In the genomic region with DNA sequence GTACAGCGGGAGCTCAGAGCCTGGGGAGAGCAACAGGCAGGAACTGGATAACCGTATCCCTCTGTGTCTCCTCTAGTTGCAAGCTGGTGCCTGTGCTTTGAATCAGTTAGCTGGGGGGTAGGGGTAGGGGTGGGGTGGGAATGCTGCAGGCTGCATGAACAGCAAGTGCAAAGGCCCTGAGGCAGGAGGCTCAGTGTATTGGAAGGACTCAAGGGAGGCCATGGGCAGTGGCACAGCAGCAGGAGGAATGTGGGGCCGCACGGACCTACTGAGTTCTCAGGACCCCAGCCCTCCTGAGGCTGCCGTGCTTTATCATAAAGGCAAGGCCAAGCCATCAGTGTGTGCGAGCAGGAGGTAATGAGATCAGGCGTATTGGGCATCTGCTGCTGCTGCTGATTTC, we compare ENCODE assay signal across 30 cellular contexts. TPM values are rescaled to one million over a fixed set of nuclear protein-coding genes. Genes with fewer than 3 reads are reported as not detected.
"Had no signal": no experiment of that assay in that cellular context is flagged by ENCODE, and none has a peak within 500 bp of the region (broad histone marks: within the 10 kb centered on the region; RNA-seq: fewer than 3 reads in every experiment).

No MANE protein-coding gene starts in this region.

- H3K9me3 Mint-ChIP-seq: dendritic cell treated with granulocyte-macrophage colony-stimulating factor and Interleukin-4, amounts not matched to agents 40 ng/mL and 50 ng/mL, for 4 days; nephron; neural progenitor cell; stimulated activated naive CD8-positive, alpha-beta T cell treated with anti-CD3 and anti-CD28 coated beads, Interleukin-15, amount 100 ng/mL, for 72 hours had no signal

- H3K27ac ChIP-seq: gastrocnemius medialis, neural progenitor cell, prostate gland, right atrium auricular region, thyroid gland, vagina had no signal

- H3K4me3 Mint-ChIP-seq: dendritic cell treated with granulocyte-macrophage colony-stimulating factor and Interleukin-4, amounts not matched to agents 40 ng/mL and 50 ng/mL, for 4 days; endodermal cell; naive thymus-derived CD4-positive, alpha-beta T cell; neural progenitor cell; stimulated activated naive CD8-positive, alpha-beta T cell treated with anti-CD3 and anti-CD28 coated beads, Interleukin-15, amount 100 ng/mL, for 72 hours had no signal

- H3K4me3 ChIP-seq: gastrocnemius medialis, neural progenitor cell, prostate gland, right atrium auricular region, smooth muscle cell, thyroid gland, vagina had no signal

- DNase-seq: effector CD8-positive, alpha-beta T cell; endodermal cell; foreskin fibroblast; gastrocnemius medialis; head of caudate nucleus; kidney; mesendoderm; midbrain; naive thymus-derived CD4-positive, alpha-beta T cell; nucleus accumbens; stimulated activated CD4-positive, alpha-beta T cell treated with anti-CD3 and anti-CD28 coated beads, Interleukin-12 subunit alpha, Interleukin-12 subunit beta, amount 100 ng/mL, for 4 hours; stimulated activated CD4-positive, alpha-beta T cell treated with anti-CD3 and anti-CD28 coated beads, Interleukin-1b, Interleukin-23, amount 100 ng/mL, for 48 hours; stimulated activated CD4-positive, alpha-beta T cell treated with anti-CD3 and anti-CD28 coated beads, Interleukin-4, amount 100 ng/mL, for 1 hour; stimulated activated CD8-positive, alpha-beta memory T cell treated with anti-CD3 and anti-CD28 coated beads, Interleukin-4, amount 100 ng/mL, for 48 hours; stimulated activated naive CD4-positive, alpha-beta T cell; stimulated activated naive CD8-positive, alpha-beta T cell treated with anti-CD3 and anti-CD28 coated beads, Interleukin-15, amount 100 ng/mL, for 72 hours; thyroid gland; trophoblast cell had no signal

- H3K9ac ChIP-seq: neural progenitor cell had no signal

- H3K36me3 ChIP-seq: gastrocnemius medialis, neural progenitor cell, prostate gland, right atrium auricular region had no signal

- H3K36me3 Mint-ChIP-seq: neural progenitor cell had no signal

- H2AFZ ChIP-seq: neural progenitor cell had no signal

- H3K27me3 ChIP-seq: gastrocnemius medialis, neural progenitor cell, right atrium auricular region, thyroid gland, vagina had no signal

- H3K4me2 ChIP-seq: neural progenitor cell, smooth muscle cell had no signal

- H3K27ac Mint-ChIP-seq: dendritic cell treated with granulocyte-macrophage colony-stimulating factor and Interleukin-4, amounts not matched to agents 40 ng/mL and 50 ng/mL, for 4 days; endodermal cell; naive thymus-derived CD4-positive, alpha-beta T cell; nephron; neural progenitor cell had no signal

- H3K9me3 ChIP-seq: gastrocnemius medialis, prostate gland, right atrium auricular region, thyroid gland, vagina had no signal

- H3K27me3 Mint-ChIP-seq: dendritic cell treated with granulocyte-macrophage colony-stimulating factor and Interleukin-4, amounts not matched to agents 40 ng/mL and 50 ng/mL, for 4 days; naive thymus-derived CD4-positive, alpha-beta T cell; stimulated activated naive CD8-positive, alpha-beta T cell treated with anti-CD3 and anti-CD28 coated beads, Interleukin-15, amount 100 ng/mL, for 72 hours had no signal

RNA-seq across cellular contexts. Expression of gene DRC7, which starts 44.2 kb away (rescaled TPM):
- total RNA-seq: esophagus mucosa; gastrocnemius medialis; glomerular endothelial cell; lower leg skin; naive thymus-derived CD4-positive, alpha-beta T cell; osteocyte; right atrium auricular region; sciatic nerve; vagina had no signal
